Comparison of ENCODE assay signal across 1 cellular context in genomic region chr15:36029606-36030005, GRCh38.
A peak's percentile ranks its signal among the peaks of the same experiment; 100 is the strongest.
TF ChIP-seq lines count a peak whose summit lies in the region.

No MANE protein-coding gene starts in this region.

TF ChIP-seq in SK-N-SH, 30 proteins besides CTCF, POLR2A, EP300 and RAD21:
- TF ChIP-seq NRF1 (IDR thresholded peaks at IDR 0.05; ENCODE audit: low read depth, low read length): no peak
- no peak for TF ChIP-seq USF1 (IDR thresholded peaks at IDR 0.05; ENCODE audit: borderline replicate concordance, low read depth)
- peak; percentile 29; the same call in 1 of the 2 replicates for TF ChIP-seq NFIC (IDR thresholded peaks at IDR 0.05; ENCODE audit: borderline replicate concordance)
- no peak for TF ChIP-seq SIN3A (IDR thresholded peaks at IDR 0.05; ENCODE audit: borderline replicate concordance, low read depth, low read length)
- TF ChIP-seq MAX (IDR thresholded peaks at IDR 0.05; ENCODE audit: low read depth): no peak
- no peak for TF ChIP-seq TAF1 (IDR thresholded peaks at IDR 0.05; ENCODE audit: borderline replicate concordance, low read depth, low read length)
- TF ChIP-seq GABPA (IDR thresholded peaks at IDR 0.05; ENCODE audit: low read depth): no peak
- TF ChIP-seq MEF2A (IDR thresholded peaks at IDR 0.05; ENCODE audit: borderline replicate concordance, low read depth): no peak
- TF ChIP-seq IRF3 (IDR thresholded peaks at IDR 0.05; ENCODE audit: low read depth, low read length): no peak
- no peak for TF ChIP-seq POLR2AphosphoS5 (IDR thresholded peaks at IDR 0.05; ENCODE audit: low read depth, low read length)
- TF ChIP-seq JUND (IDR thresholded peaks at IDR 0.05): peak; percentile 35
- TF ChIP-seq FOXJ3 (CRISPR knock-in tag; IDR thresholded peaks at IDR 0.05): no peak
- TF ChIP-seq PBX3 (IDR thresholded peaks at IDR 0.05): peak; percentile 78
- no peak for TF ChIP-seq REST (IDR thresholded peaks at IDR 0.05; ENCODE audit: low read depth, low read length)
- TF ChIP-seq ZBTB33 (IDR thresholded peaks at IDR 0.05; ENCODE audit: borderline replicate concordance, low read depth): no peak
- TF ChIP-seq TEAD4 (IDR thresholded peaks at IDR 0.05; ENCODE audit: borderline replicate concordance, insufficient read depth): peak; percentile 74
- TF ChIP-seq RXRA (IDR thresholded peaks at IDR 0.05; ENCODE audit: borderline replicate concordance, low read depth): no peak
- no peak for TF ChIP-seq USF2 (IDR thresholded peaks at IDR 0.05; ENCODE audit: borderline replicate concordance, low read depth, low read length)
- no peak for TF ChIP-seq EZH2phosphoT487 (IDR thresholded peaks at IDR 0.05; ENCODE audit: borderline replicate concordance, low read depth)
- no peak for TF ChIP-seq MXI1 (IDR thresholded peaks at IDR 0.05; ENCODE audit: low read depth, low read length)
- no peak for TF ChIP-seq GATA2 (CRISPR knock-in tag; IDR thresholded peaks at IDR 0.05)
- TF ChIP-seq SMC3 (IDR thresholded peaks at IDR 0.05; ENCODE audit: low read depth, low read length): no peak
- TF ChIP-seq FOSL2 (IDR thresholded peaks at IDR 0.05; ENCODE audit: borderline replicate concordance, low read depth): peak; percentile 11; the same call in 1 of the 2 replicates
- no peak for TF ChIP-seq FOXM1 (IDR thresholded peaks at IDR 0.05; ENCODE audit: low read depth)
- no peak for TF ChIP-seq YY1 (IDR thresholded peaks at IDR 0.05; ENCODE audit: low read depth)
- no peak for TF ChIP-seq RFX5 (IDR thresholded peaks at IDR 0.05; ENCODE audit: low read length)
- TF ChIP-seq CHD2 (IDR thresholded peaks at IDR 0.05; ENCODE audit: low read length, partially characterized antibody): no peak
- TF ChIP-seq TCF12 (IDR thresholded peaks at IDR 0.05): peak; percentile 60
- no peak for TF ChIP-seq RCOR1 (IDR thresholded peaks at IDR 0.05; ENCODE audit: low read length)
- TF ChIP-seq ELF1 (IDR thresholded peaks at IDR 0.05): no peak
TF ChIP-seq in SK-N-SH: peak in this region for 6.
